8 cellular contexts compared by ENCODE assay signal in genomic region chr10:96129387-96130325, GRCh38. TPM values are rescaled to one million over a fixed set of nuclear protein-coding genes. Genes with fewer than 3 reads are reported as not detected.
DNase-seq lines count a peak whose midpoint lies in the region; ATAC-seq and TF ChIP-seq lines count a peak whose summit lies in the region.

A gene with protein sequence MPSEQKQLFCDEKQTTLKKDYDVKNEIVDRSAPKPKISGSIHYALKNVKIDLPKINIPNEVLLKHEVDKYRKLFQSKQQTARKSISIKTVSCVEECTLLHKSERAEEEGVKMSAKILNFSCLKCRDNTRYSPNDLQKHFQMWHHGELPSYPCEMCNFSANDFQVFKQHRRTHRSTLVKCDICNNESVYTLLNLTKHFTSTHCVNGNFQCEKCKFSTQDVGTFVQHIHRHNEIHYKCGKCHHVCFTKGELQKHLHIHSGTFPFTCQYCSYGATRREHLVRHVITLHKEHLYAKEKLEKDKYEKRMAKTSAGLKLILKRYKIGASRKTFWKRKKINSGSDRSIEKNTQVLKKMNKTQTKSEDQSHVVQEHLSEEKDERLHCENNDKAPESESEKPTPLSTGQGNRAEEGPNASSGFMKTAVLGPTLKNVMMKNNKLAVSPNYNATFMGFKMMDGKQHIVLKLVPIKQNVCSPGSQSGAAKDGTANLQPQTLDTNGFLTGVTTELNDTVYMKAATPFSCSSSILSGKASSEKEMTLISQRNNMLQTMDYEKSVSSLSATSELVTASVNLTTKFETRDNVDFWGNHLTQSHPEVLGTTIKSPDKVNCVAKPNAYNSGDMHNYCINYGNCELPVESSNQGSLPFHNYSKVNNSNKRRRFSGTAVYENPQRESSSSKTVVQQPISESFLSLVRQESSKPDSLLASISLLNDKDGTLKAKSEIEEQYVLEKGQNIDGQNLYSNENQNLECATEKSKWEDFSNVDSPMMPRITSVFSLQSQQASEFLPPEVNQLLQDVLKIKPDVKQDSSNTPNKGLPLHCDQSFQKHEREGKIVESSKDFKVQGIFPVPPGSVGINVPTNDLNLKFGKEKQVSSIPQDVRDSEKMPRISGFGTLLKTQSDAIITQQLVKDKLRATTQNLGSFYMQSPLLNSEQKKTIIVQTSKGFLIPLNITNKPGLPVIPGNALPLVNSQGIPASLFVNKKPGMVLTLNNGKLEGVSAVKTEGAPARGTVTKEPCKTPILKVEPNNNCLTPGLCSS (N-terminal part only) (plus strand): TSS chr10:96130297. CDS start chr10:96156323, 26,026 bp downstream.

- H3K36me3 Mint-ChIP-seq in CD8-positive, alpha-beta T cell = peaks cover 30% of the 10 kb centered on the region

- peak within 1 kb of the TSS; percentile 92 for H3K4me3 ChIP-seq in CD8-positive, alpha-beta T cell (ENCODE audit: low read depth, low read length)

- H3K27ac ChIP-seq in CD8-positive, alpha-beta T cell (ENCODE audit: low read depth, low read length) = peak within 1 kb of the TSS; percentile 98

- peak within 1 kb of the TSS; percentile 99 for H3K27ac Mint-ChIP-seq in CD8-positive, alpha-beta T cell

- H3K4me1 ChIP-seq in CD8-positive, alpha-beta T cell (ENCODE audit: insufficient read depth, low read length) = peaks cover 19% of the 10 kb centered on the region

- peaks cover 7% of the 10 kb centered on the region for H3K27me3 ChIP-seq in CD8-positive, alpha-beta T cell (ENCODE audit: insufficient read depth, low read length)

- peak within 1 kb of the TSS; percentile 96 for H3K4me3 Mint-ChIP-seq in CD8-positive, alpha-beta T cell

- H3K9me3 ChIP-seq in CD8-positive, alpha-beta T cell (ENCODE audit: low read length) = no peaks in the 10 kb centered on the region

- peaks cover 7% of the 10 kb centered on the region for H3K9me3 Mint-ChIP-seq in CD8-positive, alpha-beta T cell

- peak; percentile 82 for ATAC-seq in CD8-positive, alpha-beta T cell
- peak; percentile 87 for ATAC-seq in GM19452 (IDR thresholded peaks at IDR 0.05; ENCODE audit: unreplicated experiment)

- H3K36me3 ChIP-seq in CD8-positive, alpha-beta T cell (ENCODE audit: insufficient read depth, low read length) = peaks cover 7% of the 10 kb centered on the region

- TF ChIP-seq CTCF in CD8-positive, alpha-beta T cell (IDR thresholded peaks at IDR 0.05) = no peak

- intact Hi-C loops in CD8-positive, alpha-beta T cell (cut with DNase I, micrococcal nuclease) = loop anchor here (1.0 to 10.0 kb wide), 10 partner anchors 39 to 1535 kb away; partner anchors contain the start of genes CC2D2B (in 2 of the 2), ALDH18A1 (in 1 of the 2), CCNJ (in 1 of the 2) and TCTN3 (in 1 of the 2)

- POLR2A ChIA-PET in CD8-positive, alpha-beta T cell (lab: Charles Lee) = interaction anchor here (0.5 to 2.4 kb wide), 20 partner anchors 9 to 473 kb away, joined by 3 to 152 read pairs (median 3); partner anchors contain the start of genes ALDH18A1, CCNJ and TCTN3

- H3K4me1 Mint-ChIP-seq in CD8-positive, alpha-beta T cell (ENCODE audit: low read depth) = peaks cover 25% of the 10 kb centered on the region

- CTCF ChIA-PET in CD8-positive, alpha-beta T cell (lab: Charles Lee) = interaction anchor here (0.8 to 2.4 kb wide), 5 partner anchors 10 to 473 kb away, joined by 3 to 23 read pairs (median 4); partner anchors contain the start of genes ALDH18A1 and TCTN3

- H3K27me3 Mint-ChIP-seq in CD8-positive, alpha-beta T cell (ENCODE audit: low read depth) = peaks cover 37% of the 10 kb centered on the region

- DNase-seq in CD8-positive, alpha-beta T cell = peak; percentile 80 to 95 (median 87)
- DNase-seq in HK-2 (ENCODE audit: unreplicated experiment) (peak; percentile 96), NCI-H82 treated with DMSO at 0.1 percent for 48 hours (lab: John Stamatoyannopoulos, UW; ENCODE audit: unreplicated experiment) (peak; percentile 60), lung microvascular endothelial cell (ENCODE audit: low read depth in 2 of 2) (peak; percentile 97 to 99)
- peak; percentile 79 to 81 for DNase-seq in activated CD8-positive, alpha-beta memory T cell treated with anti-CD3 and anti-CD28 coated beads for 1 hour (ENCODE audit: extremely low read depth in 1 of 2, low read depth in 1 of 2)
- peak; percentile 82 for DNase-seq in effector CD4-positive, alpha-beta T cell
- peak; percentile 79 to 80 (median 80) for DNase-seq in stimulated activated CD4-positive, alpha-beta T cell treated with anti-CD3 and anti-CD28 coated beads, TNF-alpha, amount 100 ng/mL, for 4 hours (ENCODE audit: low read depth in 3 of 3)

RNA-seq across cellular contexts. Expression of the gene that starts here (rescaled TPM):
- 1 to 10 TPM; 8.7 to 9.3 TPM for total RNA-seq in CD8-positive, alpha-beta T cell
- 7.8 and 12.1 TPM in 2 replicates for total RNA-seq in lung microvascular endothelial cell

Comparison
In these comparisons a context has a peak if more than half of its experiments do, and no peak if none do; other contexts are left out.
1. Peak in every context shown above with its lines: DNase-seq, ATAC-seq, H3K4me3 ChIP-seq and H3K27ac ChIP-seq.